In the genomic region with DNA sequence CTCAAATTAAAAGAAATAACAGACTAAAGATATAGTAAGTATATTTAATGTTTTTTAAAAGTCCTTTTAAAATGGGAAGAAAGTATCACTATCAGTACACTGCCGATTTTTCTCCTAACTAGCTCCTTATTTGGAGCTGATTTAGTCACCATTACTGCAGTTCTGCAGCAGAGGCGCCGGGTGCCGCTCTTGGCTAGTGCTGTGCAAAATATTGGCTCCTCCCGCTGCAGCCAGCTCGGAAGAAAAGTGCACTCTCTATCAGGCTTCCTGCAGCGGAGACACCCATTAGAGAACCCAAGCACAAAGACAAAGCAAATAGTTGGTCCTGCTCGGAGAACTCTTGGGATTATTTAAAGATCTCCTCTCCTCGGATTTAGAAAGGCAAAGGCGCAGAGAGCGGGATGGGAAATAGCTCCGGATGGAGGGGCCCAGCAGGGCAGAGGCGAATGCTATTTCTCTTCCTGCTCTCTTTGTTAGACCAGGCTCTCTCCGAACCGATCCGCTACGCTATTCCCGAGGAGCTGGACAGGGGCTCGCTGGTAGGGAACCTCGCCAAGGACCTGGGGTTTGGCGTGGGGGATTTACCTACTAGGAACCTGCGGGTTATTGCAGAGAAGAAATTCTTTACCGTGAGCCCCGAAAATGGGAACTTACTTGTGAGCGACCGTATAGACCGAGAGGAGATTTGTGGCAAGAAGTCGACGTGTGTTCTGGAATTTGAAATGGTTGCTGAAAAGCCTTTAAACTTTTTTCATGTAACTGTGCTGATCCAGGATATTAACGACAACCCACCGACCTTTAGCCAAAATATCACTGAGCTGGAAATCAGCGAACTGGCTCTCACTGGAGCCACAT, we compare ENCODE assay signal across 9 cellular contexts. TPM values are rescaled to one million over a fixed set of nuclear protein-coding genes. Genes with fewer than 3 reads are reported as not detected.
DNase-seq lines count a peak whose midpoint lies in the region; ATAC-seq and TF ChIP-seq lines count a peak whose summit lies in the region.
"Had no signal": no experiment of that assay in that cellular context is flagged by ENCODE, and none has a peak within 500 bp of the region (broad histone marks: within the 10 kb centered on the region; RNA-seq: fewer than 3 reads in every experiment).

Gene PCDHGB3 (plus strand): TSS at position 249 of the 855 bp plus-strand sequence. CDS start 153 bp downstream, at position 402.

- BruUV-seq in OCI-LY7 (replicated peaks; lab: Mats Ljungman, UMichigan), result no TSS peak

- H3K4me3 ChIP-seq in OCI-LY7 (ENCODE audit: low read depth, low read length, poor library complexity, severe bottlenecking) (peak within 1 kb of the TSS; percentile 34), sigmoid colon (peak within 1 kb of the TSS in 2 of 4 donors; percentile 17 to 19)

- peak within 1 kb of the TSS; percentile 55 for H3K4me2 ChIP-seq in OCI-LY7 (ENCODE audit: low read length)

- H3K27ac Mint-ChIP-seq in natural killer cell treated with Interleukin-12 subunit alpha and Interleukin-12 subunit beta and Interleukin-15 and Interleukin-18, amount 100 ng/mL, for 72 hours, result no peak within 1 kb of the TSS

- TF ChIP-seq POLR2A in sigmoid colon (IDR thresholded peaks at IDR 0.05), result no peak

- CTCF ChIA-PET in OCI-LY7 (lab: Charles Lee; ENCODE audit: unreplicated experiment), result interaction anchor here (0.6 to 1.5 kb wide), 10 partner anchors 10 to 194 kb away, joined by 3 to 5 read pairs (median 4); partner anchors contain the start of genes PCDHGA10, PCDHGA11 and PCDHGB2

- H3K27ac ChIP-seq in OCI-LY7 (ENCODE audit: low read depth, low read length, poor library complexity, severe bottlenecking), result no peak within 1 kb of the TSS
- H3K27ac ChIP-seq in sigmoid colon, result no peak within 1 kb of the TSS
- H3K27ac ChIP-seq: VCaP had no signal

- WGBS in sigmoid colon, 2 donors, result 19 to 42% methylated on average over 32 of the region's 32 CpGs

- peaks cover 0 to 7% (median 0%) of the 10 kb centered on the region in 3 donors for H3K27me3 ChIP-seq in sigmoid colon

- no peak for TF ChIP-seq EP300 in sigmoid colon (IDR thresholded peaks at IDR 0.05)

- H3K9me3 Mint-ChIP-seq in natural killer cell treated with Interleukin-12 subunit alpha and Interleukin-12 subunit beta and Interleukin-15 and Interleukin-18, amount 100 ng/mL, for 72 hours, result peaks cover 6% of the 10 kb centered on the region

- peaks cover 4 to 8% of the 10 kb centered on the region in 2 donors for H3K4me1 Mint-ChIP-seq in natural killer cell treated with Interleukin-12 subunit alpha and Interleukin-12 subunit beta and Interleukin-15 and Interleukin-18, amount 100 ng/mL, for 72 hours (ENCODE audit: low read depth in 2 of 2)

- H3K4me1 ChIP-seq in OCI-LY7 (ENCODE audit: insufficient read depth, low read length, poor library complexity, severe bottlenecking), result peaks cover 12% of the 10 kb centered on the region
- no peaks in the 10 kb centered on the region for H3K4me1 ChIP-seq in sigmoid colon

- peaks cover 17% of the 10 kb centered on the region for H3K36me3 ChIP-seq in OCI-LY7 (ENCODE audit: insufficient read depth, low read length)
- H3K36me3 ChIP-seq in sigmoid colon, result peaks cover 0 to 6% (median 0%) of the 10 kb centered on the region in 4 donors

- H3K4me3 Mint-ChIP-seq in natural killer cell treated with Interleukin-12 subunit alpha and Interleukin-12 subunit beta and Interleukin-15 and Interleukin-18, amount 100 ng/mL, for 72 hours, result peak within 1 kb of the TSS; percentile 80

- H2AFZ ChIP-seq in OCI-LY7 (ENCODE audit: low read length), result peak within 1 kb of the TSS; percentile 73

- peak in 1 of 2 donors; percentile 44 for ATAC-seq in natural killer cell treated with Interleukin-12 subunit alpha and Interleukin-12 subunit beta and Interleukin-15 and Interleukin-18, amount 100 ng/mL, for 72 hours

- POLR2A ChIA-PET in OCI-LY7 (lab: Charles Lee), result interaction anchor here (0.5 to 1.6 kb wide), 12 partner anchors 11 to 685 kb away, joined by 3 to 7 read pairs (median 3); partner anchors contain the start of genes PCDHB15 and PCDHGB5

- TF ChIP-seq CTCF in GM12873 (IDR thresholded peaks at IDR 0.05; ENCODE audit: insufficient read depth, low read depth, low read length, missing control alignments) (peak; percentile 67), OCI-LY7 (conservative IDR thresholded peaks at IDR 0.05; ENCODE audit: low read length) (peak; percentile 72), sigmoid colon (IDR thresholded peaks at IDR 0.05) (no peak)

- H3K9me2 ChIP-seq in OCI-LY7 (ENCODE audit: insufficient read depth, low read length), result no peaks in the 10 kb centered on the region

- peaks cover 47 to 63% of the 10 kb centered on the region in 2 donors for H3K27me3 Mint-ChIP-seq in natural killer cell treated with Interleukin-12 subunit alpha and Interleukin-12 subunit beta and Interleukin-15 and Interleukin-18, amount 100 ng/mL, for 72 hours

- peaks cover 18% of the 10 kb centered on the region for H3K36me3 Mint-ChIP-seq in natural killer cell treated with Interleukin-12 subunit alpha and Interleukin-12 subunit beta and Interleukin-15 and Interleukin-18, amount 100 ng/mL, for 72 hours

- H3K9me3 ChIP-seq in OCI-LY7 (ENCODE audit: low read length), result no peaks in the 10 kb centered on the region
- H3K9me3 ChIP-seq in sigmoid colon, result peaks cover 49 to 95% (median 71%) of the 10 kb centered on the region in 4 donors

- intact Hi-C loops in OCI-LY7 (cut with micrococcal nuclease; ENCODE audit: unreplicated experiment), result loop anchor here (5.0 kb wide), 1 partner anchor 187 kb away; no protein-coding TSS in a partner anchor
- intact Hi-C loops in sigmoid colon (cut with DNase I), result no loop called here

- DNase-seq in HCEC 1CT (peak; percentile 77), OCI-LY7 (ENCODE audit: low spot score) (peak; percentile 61), dermis microvascular lymphatic vessel endothelial cell (ENCODE audit: low read depth in 2 of 2) (peak; percentile 38 to 71), NCI-H1092 treated with DMSO at 0.1 percent for 48 hours (lab: John Stamatoyannopoulos, UW) (no peak), sigmoid colon (no peak), DMS 273 (lab: John Stamatoyannopoulos, UW; ENCODE audit: unreplicated experiment) (no peak)
- DNase-seq in natural killer cell treated with Interleukin-12 subunit alpha and Interleukin-12 subunit beta and Interleukin-15 and Interleukin-18, amount 100 ng/mL, for 72 hours (ENCODE audit: low spot score), result no peak

- H3K79me2 ChIP-seq in OCI-LY7 (ENCODE audit: insufficient read depth, low read depth, low read length), result no peaks in the 10 kb centered on the region

- no peaks in the 10 kb centered on the region for H4K20me1 ChIP-seq in OCI-LY7 (ENCODE audit: insufficient read depth, low read length)

RNA-seq across cellular contexts. Expression of gene PCDHGB3, which starts in this region (rescaled TPM):
- total RNA-seq in OCI-LY7 (2014; rRNA removed; shearing (Covaris generic)), result 3.5 and 5.8 TPM in 2 replicates
- total RNA-seq in OCI-LY7 (2022), result 6.1 and 6.3 TPM in 2 replicates
- 1.9 and 3.8 TPM in 2 replicates for total RNA-seq in dermis microvascular lymphatic vessel endothelial cell
- under 1 TPM; 0.71 to 0.81 TPM for total RNA-seq in natural killer cell treated with Interleukin-12 subunit alpha and Interleukin-12 subunit beta and Interleukin-15 and Interleukin-18, amount 100 ng/mL, for 72 hours
- total RNA-seq in sigmoid colon, result 10 to 100 TPM in 1 of 4 donors, 1 to 10 TPM in 3; 6.1 to 16.1 (median 7.7) TPM
- polyA plus RNA-seq in sigmoid colon, result under 1 TPM in 2 of 3 donors, not detected in 1; under 0.01 to 0.41 TPM

Comparison
In these comparisons a context has a peak if more than half of its experiments do, and no peak if none do; other contexts are left out.
1. CTCF ChIP-seq: peak in GM12873 (single experiment) and OCI-LY7 (single experiment); none in sigmoid colon (0 of 4).
2. DNase-seq: peak in HCEC 1CT (single experiment), OCI-LY7 (single experiment) and dermis microvascular lymphatic vessel endothelial cell (2 of 2); none in natural killer cell treated with Interleukin-12 subunit alpha and Interleukin-12 subunit beta and Interleukin-15 and Interleukin-18, amount 100 ng/mL, for 72 hours (single experiment), NCI-H1092 treated with DMSO at 0.1 percent for 48 hours (single experiment), sigmoid colon (single experiment) and DMS 273 (single experiment).